Comparison of ENCODE assay signal across 8 cellular contexts in the genomic region with DNA sequence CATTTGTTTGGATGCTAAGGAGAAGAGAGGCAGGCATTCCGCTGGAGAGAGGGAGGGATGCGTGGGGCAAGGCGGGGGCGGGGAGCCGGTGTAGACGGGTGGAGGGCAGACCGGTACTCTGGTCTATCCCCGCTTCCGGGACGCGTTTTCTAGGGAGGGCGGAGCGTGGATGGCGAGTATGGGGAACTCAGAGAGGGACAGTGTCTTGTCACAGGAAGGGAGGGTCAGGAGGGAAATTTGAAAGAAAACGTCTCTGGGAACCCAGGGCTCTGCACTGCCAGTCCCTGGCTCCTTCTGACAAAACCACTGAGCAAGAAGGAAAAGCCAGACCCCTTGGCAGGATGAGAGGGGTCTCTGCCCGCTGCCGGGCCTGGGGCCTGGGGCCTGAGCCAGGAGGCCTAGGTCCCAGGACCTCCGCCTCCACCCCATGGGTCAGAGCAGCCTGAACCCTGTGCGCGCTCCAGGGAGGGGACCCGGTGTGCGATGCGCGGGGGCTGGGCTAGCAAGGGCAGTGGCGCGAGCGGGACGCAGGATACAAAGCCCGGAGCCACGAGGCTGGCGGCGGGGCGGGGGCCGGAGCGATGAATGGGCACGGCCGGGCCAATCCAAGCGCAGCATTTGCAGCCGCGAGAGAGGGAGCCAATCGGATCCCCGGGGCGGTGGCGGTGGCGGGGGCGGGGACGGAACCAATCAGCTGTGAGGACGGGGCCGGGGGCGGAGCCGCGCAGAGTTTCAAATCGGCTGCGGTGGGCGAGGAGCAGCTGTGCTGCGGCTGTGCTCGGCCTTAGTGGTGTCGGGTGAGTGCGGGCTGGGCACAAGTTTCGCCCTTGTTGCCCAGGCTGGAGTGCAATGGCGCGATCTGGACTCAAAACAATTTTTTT. TPM values are rescaled to one million over a fixed set of nuclear protein-coding genes. Genes with fewer than 3 reads are reported as not detected.
A peak's percentile ranks its signal among the peaks of the same experiment; 100 is the strongest.
DNase-seq lines count a peak whose midpoint lies in the region; ATAC-seq lines count a peak whose summit lies in the region.

PIMREG (plus strand) TSS at position 764 of the 881 bp plus-strand sequence. CDS start 656 bp downstream, outside the sequence.

- H3K27ac Mint-ChIP-seq in activated T-helper 17 cell treated with anti-CD3 and anti-CD28 coated beads, Interleukin-2, amount 50 U/mL, for 72 hours: peak within 1 kb of the TSS; percentile 82
- peak within 1 kb of the TSS; percentile 48 to 88 for H3K27ac Mint-ChIP-seq in natural killer cell treated with Interleukin-12 subunit alpha and Interleukin-12 subunit beta and Interleukin-15 and Interleukin-18, amount 100 ng/mL, for 72 hours

- peak; percentile 74 for ATAC-seq in GM21576 (IDR thresholded peaks at IDR 0.05; ENCODE audit: unreplicated experiment)
- peak; percentile 98 for ATAC-seq in activated T-helper 17 cell treated with anti-CD3 and anti-CD28 coated beads, Interleukin-2, amount 50 U/mL, for 72 hours (replicated peaks)
- peak; percentile 96 to 97 for ATAC-seq in natural killer cell treated with Interleukin-12 subunit alpha and Interleukin-12 subunit beta and Interleukin-15 and Interleukin-18, amount 100 ng/mL, for 72 hours

- DNase-seq in DMS114 treated with DMSO at 0.1 percent for 48 hours (lab: John Stamatoyannopoulos, UW; ENCODE audit: unreplicated experiment): peak; percentile 86
- DNase-seq in Jurkat, Clone E6-1 (ENCODE audit: low read depth, low spot score): peak; percentile 83
- DNase-seq in RKO (ENCODE audit: low spot score): peak; percentile 94
- DNase-seq in fibroblast of peridontal ligament (ENCODE audit: extremely low read depth): peak; percentile 78
- peak; percentile 95 for DNase-seq in natural killer cell treated with Interleukin-12 subunit alpha and Interleukin-12 subunit beta and Interleukin-15 and Interleukin-18, amount 100 ng/mL, for 72 hours (ENCODE audit: low spot score)
- peak; percentile 75 to 91 (median 84) for DNase-seq in stimulated activated naive CD4-positive, alpha-beta T cell (lab: John Stamatoyannopoulos, UW)

- H3K4me1 Mint-ChIP-seq in activated T-helper 17 cell treated with anti-CD3 and anti-CD28 coated beads, Interleukin-2, amount 50 U/mL, for 72 hours: peaks cover 14% of the 10 kb centered on the region
- peaks cover 12 to 13% of the 10 kb centered on the region in 2 donors for H3K4me1 Mint-ChIP-seq in natural killer cell treated with Interleukin-12 subunit alpha and Interleukin-12 subunit beta and Interleukin-15 and Interleukin-18, amount 100 ng/mL, for 72 hours (ENCODE audit: low read depth in 2 of 2)

- H3K9me3 Mint-ChIP-seq in activated T-helper 17 cell treated with anti-CD3 and anti-CD28 coated beads, Interleukin-2, amount 50 U/mL, for 72 hours: no peaks in the 10 kb centered on the region
- H3K9me3 Mint-ChIP-seq in natural killer cell treated with Interleukin-12 subunit alpha and Interleukin-12 subunit beta and Interleukin-15 and Interleukin-18, amount 100 ng/mL, for 72 hours: no peaks in the 10 kb centered on the region

- peak within 1 kb of the TSS; percentile 89 for H3K4me3 Mint-ChIP-seq in activated T-helper 17 cell treated with anti-CD3 and anti-CD28 coated beads, Interleukin-2, amount 50 U/mL, for 72 hours
- H3K4me3 Mint-ChIP-seq in natural killer cell treated with Interleukin-12 subunit alpha and Interleukin-12 subunit beta and Interleukin-15 and Interleukin-18, amount 100 ng/mL, for 72 hours: peak within 1 kb of the TSS; percentile 92

- peaks cover 9% of the 10 kb centered on the region for H3K27me3 Mint-ChIP-seq in activated T-helper 17 cell treated with anti-CD3 and anti-CD28 coated beads, Interleukin-2, amount 50 U/mL, for 72 hours
- peaks cover 11 to 16% of the 10 kb centered on the region in 2 donors for H3K27me3 Mint-ChIP-seq in natural killer cell treated with Interleukin-12 subunit alpha and Interleukin-12 subunit beta and Interleukin-15 and Interleukin-18, amount 100 ng/mL, for 72 hours

- no peaks in the 10 kb centered on the region for H3K36me3 Mint-ChIP-seq in activated T-helper 17 cell treated with anti-CD3 and anti-CD28 coated beads, Interleukin-2, amount 50 U/mL, for 72 hours (ENCODE audit: low read depth)
- no peaks in the 10 kb centered on the region for H3K36me3 Mint-ChIP-seq in natural killer cell treated with Interleukin-12 subunit alpha and Interleukin-12 subunit beta and Interleukin-15 and Interleukin-18, amount 100 ng/mL, for 72 hours

- peak within 1 kb of the TSS; percentile 66 for H3K4me3 ChIP-seq in Jurkat, Clone E6-1 (ENCODE audit: low read length)

RNA-seq across cellular contexts. Expression of gene PIMREG, which starts in this region (rescaled TPM):
- 42.8 TPM for polyA plus RNA-seq in Jurkat, Clone E6-1 (2012; ENCODE audit: insufficient read depth, insufficient read length)
- total RNA-seq in activated T-helper 17 cell treated with anti-CD3 and anti-CD28 coated beads, Interleukin-2, amount 50 U/mL, for 72 hours: 1 to 10 TPM; 5.9 to 7.4 TPM
- total RNA-seq in natural killer cell treated with Interleukin-12 subunit alpha and Interleukin-12 subunit beta and Interleukin-15 and Interleukin-18, amount 100 ng/mL, for 72 hours: 1 to 10 TPM; 3.9 to 9.2 TPM

Comparison
In these comparisons a context has a peak if more than half of its experiments do, and no peak if none do; other contexts are left out.
1. Peak in every context shown above with its lines: DNase-seq, ATAC-seq and H3K4me3 ChIP-seq.